In the genomic region with DNA sequence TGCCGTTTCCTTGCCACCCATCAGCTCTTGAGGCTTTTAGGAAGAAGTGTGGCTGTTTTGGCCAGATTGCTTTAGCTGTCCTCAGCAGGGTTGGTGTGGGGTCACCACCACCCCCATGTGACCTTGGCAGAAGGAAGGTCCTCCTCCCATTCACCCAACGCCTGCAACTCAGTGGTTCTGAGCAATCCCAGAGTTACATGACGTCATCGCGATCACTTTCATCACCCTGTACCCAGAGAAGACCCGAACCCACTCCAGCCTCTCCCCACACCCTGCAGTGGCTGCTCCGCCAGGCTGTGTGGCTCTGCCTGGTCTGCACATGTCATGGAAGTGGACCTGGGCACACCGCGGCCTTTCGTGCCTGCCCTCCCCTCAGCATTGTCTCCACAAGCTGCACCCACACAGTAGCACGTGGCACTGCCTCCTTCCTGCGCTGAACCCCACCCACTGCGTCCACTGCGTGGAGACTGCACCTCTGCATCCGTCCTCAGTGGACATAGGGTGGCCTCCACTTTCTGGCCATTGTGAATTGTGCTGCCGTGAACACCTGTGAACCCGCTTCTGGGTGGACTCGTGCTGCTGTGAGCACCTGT, we compare ENCODE assay signal across 15 cellular contexts. TPM values are rescaled to one million over a fixed set of nuclear protein-coding genes. Genes with fewer than 3 reads are reported as not detected.
DNase-seq lines count a peak whose midpoint lies in the region; ATAC-seq, FAIRE-seq and TF ChIP-seq lines count a peak whose summit lies in the region.
"Had no signal": no experiment of that assay in that cellular context is flagged by ENCODE, and none has a peak within 500 bp of the region (broad histone marks: within the 10 kb centered on the region; RNA-seq: fewer than 3 reads in every experiment).

No MANE protein-coding gene starts in this region.

- H3K4me3 ChIP-seq in IMR-90 (ENCODE audit: insufficient read depth, low read depth, low read length) (no peak overlapping the region), GM12878 (no peak overlapping the region), endodermal cell (ENCODE audit: low read length) (no peak overlapping the region), neural progenitor cell (no peak overlapping the region)
- H3K4me3 ChIP-seq: A549 had no signal

- no peak overlapping the region for H3K4me3 Mint-ChIP-seq in endodermal cell
- H3K4me3 Mint-ChIP-seq in neural progenitor cell, result peak overlapping the region; percentile 41
- H3K4me3 Mint-ChIP-seq: CD4-positive, alpha-beta memory T cell had no signal

- no peak overlapping the region for H2AK9ac ChIP-seq in IMR-90 (replicated peaks; ENCODE audit: low read depth, low read length, poor library complexity)

- no peak overlapping the region for H2BK120ac ChIP-seq in IMR-90 (ENCODE audit: low read depth, low read length)

- in situ Hi-C loops in IMR-90 (cut with MboI; ENCODE audit: low sequenced_read_pairs), result loop anchor here (25.0 kb wide), 1 partner anchor 359 kb away; a partner anchor contains a TSS
- in situ Hi-C loops in GM12878 (cut with MboI), result no loop called here

- no peak overlapping the region for H3K27ac ChIP-seq in IMR-90 (ENCODE audit: insufficient read depth, low read length)
- H3K27ac ChIP-seq in GM12878 (ENCODE audit: control insufficient read depth, insufficient read depth), result no peak overlapping the region
- no peak overlapping the region for H3K27ac ChIP-seq in endodermal cell (ENCODE audit: low read depth, low read length)
- no peak overlapping the region for H3K27ac ChIP-seq in neural progenitor cell
- H3K27ac ChIP-seq: A549, C4-2B had no signal

- no peak overlapping the region for H4K8ac ChIP-seq in IMR-90 (ENCODE audit: low read depth in 2 of 2, low read length in 2 of 2)

- H3K9me3 Mint-ChIP-seq in endodermal cell (no peaks in the 10 kb centered on the region), neural progenitor cell (no peaks in the 10 kb centered on the region)
- H3K9me3 Mint-ChIP-seq: CD4-positive, alpha-beta memory T cell had no signal

- H3K4me2 ChIP-seq in IMR-90 (ENCODE audit: low read depth, low read length) (no peak overlapping the region), GM12878 (ENCODE audit: control insufficient read depth, insufficient read depth) (no peak overlapping the region), neural progenitor cell (no peak overlapping the region)
- H3K4me2 ChIP-seq: A549 had no signal

- no peak overlapping the region for H2BK15ac ChIP-seq in IMR-90 (ENCODE audit: low read depth, low read length)

- no peak overlapping the region for H2BK20ac ChIP-seq in IMR-90 (ENCODE audit: low read depth, low read length)

- no peak overlapping the region for H3K56ac ChIP-seq in IMR-90 (ENCODE audit: extremely low read depth, insufficient read depth, low read length)

- no peak overlapping the region for H3K14ac ChIP-seq in IMR-90 (replicated peaks; ENCODE audit: low read depth, low read length)

- H3K4me1 Mint-ChIP-seq in endodermal cell (no peaks in the 10 kb centered on the region), neural progenitor cell (peaks cover 10% of the 10 kb centered on the region)

- WGBS in IMR-90 (ENCODE audit: extremely low coverage in 2 of 2, insufficient read length in 1 of 2), 2 experiments, result 93% methylated on average over 12 of the region's 18 CpGs; no CpG with 5 or more reads in 1 of the 2 experiments
- 77% methylated on average over 18 of the region's 18 CpGs for WGBS in GM12878 (ENCODE audit: insufficient coverage, insufficient replicate concordance, low lambda C conversion rate, missing lambda C conversion rate)
- WGBS in endodermal cell (ENCODE audit: insufficient coverage in 1 of 2, insufficient read length in 1 of 2), 2 experiments, result 95 to 98% methylated on average over 15 to 18 of the region's 18 CpGs

- H4K5ac ChIP-seq in IMR-90 (ENCODE audit: low read depth, low read length), result no peak overlapping the region

- H3K4me1 ChIP-seq in IMR-90 (ENCODE audit: control insufficient read depth, insufficient read depth, low read length), result no peaks in the 10 kb centered on the region
- H3K4me1 ChIP-seq in GM12878 (ENCODE audit: control insufficient read depth, insufficient read depth, low read length), result no peaks in the 10 kb centered on the region
- H3K4me1 ChIP-seq in endodermal cell (ENCODE audit: control insufficient read depth, insufficient read depth, low read length), result no peaks in the 10 kb centered on the region
- H3K4me1 ChIP-seq in neural progenitor cell, result no peaks in the 10 kb centered on the region
- H3K4me1 ChIP-seq: A549, BE2C had no signal

- no peak overlapping the region for H3K18ac ChIP-seq in IMR-90 (ENCODE audit: low read depth, low read length)

- CTCF ChIA-PET in IMR-90 (lab: Yijun Ruan, JAX), result no interaction called here
- CTCF ChIA-PET in GM12878 (lab: Yijun Ruan, JAX), result no interaction called here

- H3K79me1 ChIP-seq in IMR-90 (ENCODE audit: low read depth in 1 of 2, low read length in 2 of 2), result no peaks in the 10 kb centered on the region

- H2AFZ ChIP-seq in IMR-90 (replicated peaks; ENCODE audit: low read length, poor library complexity), result peak overlapping the region; percentile 49
- H2AFZ ChIP-seq in GM12878 (ENCODE audit: control insufficient read depth, low read depth, low read length), result no peak overlapping the region
- no peak overlapping the region for H2AFZ ChIP-seq in neural progenitor cell (replicated peaks)

- RAD21 ChIA-PET in GM12878 (lab: Charles Lee; ENCODE audit: unreplicated experiment), result no interaction called here

- DNase-seq in IMR-90, result no peak
- DNase-seq in GM12878 (ENCODE audit: low read depth, low spot score), result no peak
- no peak for DNase-seq in endodermal cell
- no peak for DNase-seq in neural progenitor cell (ENCODE audit: low spot score)
- no peak for DNase-seq in mesenteric fat pad (ENCODE audit: low spot score)
- DNase-seq in anterior cingulate cortex (lab: John Stamatoyannopoulos, UW), result no peak
- DNase-seq: BE2C; CD4-positive, alpha-beta memory T cell; DMS79; GOT3 had no signal

- no peaks in the 10 kb centered on the region for H4K20me1 ChIP-seq in IMR-90 (ENCODE audit: insufficient read depth, low read length)
- no peaks in the 10 kb centered on the region for H4K20me1 ChIP-seq in GM12878 (ENCODE audit: control insufficient read depth, insufficient read depth)
- no peaks in the 10 kb centered on the region for H4K20me1 ChIP-seq in neural progenitor cell (ENCODE audit: low read depth)

- no peak overlapping the region for H3K23ac ChIP-seq in IMR-90 (ENCODE audit: low read depth, low read length)

- H3K9me3 ChIP-seq in IMR-90 (ENCODE audit: control insufficient read depth, insufficient read depth, low read length) (no peaks in the 10 kb centered on the region), GM12878 (replicated peaks; ENCODE audit: control insufficient read depth, insufficient read depth, low read length) (no peaks in the 10 kb centered on the region), endodermal cell (ENCODE audit: control insufficient read depth, low read length) (no peaks in the 10 kb centered on the region), neural progenitor cell (ENCODE audit: low read depth) (no peaks in the 10 kb centered on the region)
- H3K9me3 ChIP-seq: A549, BE2C had no signal

- no peak overlapping the region for H2BK5ac ChIP-seq in IMR-90 (ENCODE audit: low read depth, low read length, poor library complexity, severe bottlenecking)

- no peak overlapping the region for H2AK5ac ChIP-seq in IMR-90 (ENCODE audit: low read depth, low read length)

- H3F3A ChIP-seq in neural progenitor cell (ENCODE audit: low read depth), result peaks cover 3% of the 10 kb centered on the region

- H3K9me1 ChIP-seq in IMR-90 (ENCODE audit: insufficient read depth, low read length), result no peaks in the 10 kb centered on the region

- TF ChIP-seq POLR2A in IMR-90 (IDR thresholded peaks at IDR 0.05; ENCODE audit: low read depth, low read length), result no peak
- no peak for TF ChIP-seq POLR2A in GM12878 (IDR thresholded peaks at IDR 0.05; ENCODE audit: low read depth, low read length)

- H3K36me3 Mint-ChIP-seq in endodermal cell (ENCODE audit: low read depth) (peaks cover 53% of the 10 kb centered on the region), neural progenitor cell (peaks cover 3% of the 10 kb centered on the region)

- POLR2A ChIA-PET in IMR-90 (lab: Charles Lee; ENCODE audit: unreplicated experiment) (no interaction called here), GM12878 (lab: Charles Lee) (no interaction called here)

- no peak overlapping the region for H3K4ac ChIP-seq in IMR-90 (ENCODE audit: low read depth, low read length)

- no peaks in the 10 kb centered on the region for H3K27me3 Mint-ChIP-seq in endodermal cell (ENCODE audit: insufficient read depth)
- peaks cover 14% of the 10 kb centered on the region for H3K27me3 Mint-ChIP-seq in neural progenitor cell (ENCODE audit: insufficient read depth, low read depth)
- H3K27me3 Mint-ChIP-seq: CD4-positive, alpha-beta memory T cell had no signal

- FAIRE-seq in GM12878 (lab: Jason Lieb, UNC), result no peak
- FAIRE-seq: A549, GM12891 had no signal

- dilution Hi-C loops in IMR-90 (cut with HindIII; ENCODE audit: low sequenced_read_pairs, unreplicated experiment), result no loop called here

- intact Hi-C loops in IMR-90 (cut with micrococcal nuclease) (no loop called here), GM12878 (cut with micrococcal nuclease; ENCODE audit: unreplicated experiment) (no loop called here)

- H3K27me3 ChIP-seq in IMR-90 (ENCODE audit: control insufficient read depth, insufficient read depth, low read length) (no peaks in the 10 kb centered on the region), GM12878 (replicated peaks in 1 of 2; ENCODE audit: control insufficient read depth in 2 of 2, insufficient read depth in 2 of 2, low read length in 1 of 2) (no peaks in the 10 kb centered on the region), endodermal cell (ENCODE audit: control insufficient read depth, insufficient read depth, low read length, poor library complexity, severe bottlenecking) (no peaks in the 10 kb centered on the region), neural progenitor cell (no peaks in the 10 kb centered on the region)
- H3K27me3 ChIP-seq: BE2C had no signal

- SMC1A ChIA-PET in GM12878 (lab: Charles Lee; ENCODE audit: uncharacterized antibody, unreplicated experiment), result no interaction called here

- H3K27ac Mint-ChIP-seq in endodermal cell, result peak overlapping the region; percentile 75
- H3K27ac Mint-ChIP-seq in neural progenitor cell, result peak overlapping the region; percentile 37

- no peak for TF ChIP-seq CTCF in IMR-90 (conservative IDR thresholded peaks at IDR 0.05; ENCODE audit: low read depth, low read length)
- TF ChIP-seq CTCF in GM12878 (IDR thresholded peaks at IDR 0.05 in 2 of 3, conservative IDR thresholded peaks at IDR 0.05 in 1 of 3; ENCODE audit: control insufficient read depth in 2 of 3, extremely low read depth in 1 of 3, insufficient read depth in 1 of 3, low read depth in 3 of 3, low read length in 3 of 3), result no peak
- TF ChIP-seq CTCF in endodermal cell (conservative IDR thresholded peaks at IDR 0.05), result no peak
- no peak for TF ChIP-seq CTCF in neural progenitor cell (IDR thresholded peaks at IDR 0.05)

- no peaks in the 10 kb centered on the region for H3K36me3 ChIP-seq in IMR-90 (ENCODE audit: control insufficient read depth, insufficient read depth, low read length)
- no peaks in the 10 kb centered on the region for H3K36me3 ChIP-seq in GM12878 (ENCODE audit: control insufficient read depth in 2 of 2, insufficient read depth in 2 of 2, low read length in 1 of 2)
- peaks cover 17% of the 10 kb centered on the region for H3K36me3 ChIP-seq in endodermal cell (ENCODE audit: control insufficient read depth, insufficient read depth, low read length)
- no peaks in the 10 kb centered on the region for H3K36me3 ChIP-seq in neural progenitor cell
- H3K36me3 ChIP-seq: BE2C had no signal

- no peak for TF ChIP-seq EP300 in GM12878 (IDR thresholded peaks at IDR 0.05; ENCODE audit: borderline replicate concordance in 1 of 2, control insufficient read depth in 1 of 2, low read depth in 2 of 2, low read length in 2 of 2)

- H3K79me2 ChIP-seq in GM12878 (ENCODE audit: control insufficient read depth, insufficient read depth, low read length) (no peaks in the 10 kb centered on the region), neural progenitor cell (ENCODE audit: low read depth) (no peaks in the 10 kb centered on the region)

- TF ChIP-seq RAD21 in IMR-90 (IDR thresholded peaks at IDR 0.05; ENCODE audit: low read length) (no peak), GM12878 (IDR thresholded peaks at IDR 0.05; ENCODE audit: insufficient read depth, low read depth, low read length) (no peak)

- BruUV-seq in IMR-90 (replicated peaks; lab: Mats Ljungman, UMichigan) (no TSS peak), GM12878 (replicated peaks; lab: Mats Ljungman, UMichigan) (no TSS peak)

- no peak overlapping the region for H3K9ac ChIP-seq in IMR-90 (ENCODE audit: low read depth, low read length)
- no peak overlapping the region for H3K9ac ChIP-seq in GM12878 (ENCODE audit: control insufficient read depth, insufficient read depth, low read length)
- H3K9ac ChIP-seq in endodermal cell (ENCODE audit: extremely low read depth, low read length, poor library complexity, severe bottlenecking), result no peak overlapping the region
- H3K9ac ChIP-seq in neural progenitor cell, result no peak overlapping the region

- H4K91ac ChIP-seq in IMR-90 (ENCODE audit: insufficient read depth, low read depth, low read length), result no peak overlapping the region

- ATAC-seq in IMR-90 (ENCODE audit: low read depth) (no peak), GM12878 (no peak), HG02763 (IDR thresholded peaks at IDR 0.05; ENCODE audit: unreplicated experiment) (no peak)
- ATAC-seq: A549, HCT116 had no signal

RNA-seq across cellular contexts. Expression of a gene that starts 16.5 kb away (rescaled TPM):
- 6.5 and 7.5 TPM in 2 replicates for total RNA-seq in IMR-90 (2012; rRNA removed)
- polyA plus RNA-seq in IMR-90 (2012; rRNA removed), result 31.5 and 36.8 TPM in 2 replicates
- 58.8 and 75.0 TPM in 2 replicates for polyA plus RNA-seq in IMR-90 (2012; cell fraction: cytosol; rRNA removed)
- 59.9 and 123 TPM in 2 replicates for polyA plus RNA-seq in IMR-90 (2012; cell fraction: nucleus; rRNA removed; ENCODE audit: low replicate concordance)
- 13.3 and 16.5 TPM in 2 replicates for total RNA-seq in GM12878 (2013; cell fraction: nucleolus; rRNA removed)
- total RNA-seq in GM12878 (2014; rRNA removed), result 32.5 and 34.7 TPM in 2 replicates
- 3.6 and 4.4 TPM in 2 replicates for total RNA-seq in GM12878 (2014; rRNA removed; fragmentation: Illumina TruSeq; extraction: Trizol)
- total RNA-seq in GM12878 (2021), result 68.5 and 71.2 TPM in 2 replicates
- 7.1 TPM for polyA plus RNA-seq in GM12878 (2011; ENCODE audit: low read depth)
- 2.6 and 7.0 TPM in 2 replicates for polyA plus RNA-seq in GM12878 (2011; rRNA removed)
- polyA plus RNA-seq in GM12878 (2011; cell fraction: cytosol; rRNA removed), result 13.0 and 30.7 TPM in 2 replicates
- polyA plus RNA-seq in GM12878 (2011; cell fraction: nucleus; rRNA removed), result 20.8 and 30.9 TPM in 2 replicates
- polyA plus RNA-seq in GM12878 (2012), result 26.3 and 32.4 TPM in 2 replicates
- polyA plus RNA-seq in GM12878 (2014; fragmentation: Illumina TruSeq; extraction: Trizol), result 0.43 and 2.6 TPM in 2 replicates
- polyA plus RNA-seq in GM12878 (2014; fragmentation: Nextera tagmentation; extraction: Ambion mirVana), result 1 to 10 TPM in 1 of 2 experiments, under 1 TPM in 1; 0.79 to 1.2 TPM
- 89.9 and 91.8 TPM in 2 replicates for polyA plus RNA-seq in GM12878 (2014; rRNA removed)
- polyA plus RNA-seq in GM12878 (2016; fragmentation: Nextera tagmentation; extraction: Ambion mirVana), result 10 to 100 TPM; 57.2 to 60.2 TPM
- 1.5 and 4.7 TPM in 2 replicates for polyA minus RNA-seq in GM12878 (2011; rRNA and poly(A)+ RNA removed)
- polyA minus RNA-seq in GM12878 (2011; cell fraction: cytosol; rRNA and poly(A)+ RNA removed), result 3.3 and 9.1 TPM in 2 replicates
- polyA minus RNA-seq in GM12878 (2011; cell fraction: nucleus; rRNA and poly(A)+ RNA removed), result 5.6 and 10.3 TPM in 2 replicates
- 100 to 1,000 TPM; 126 to 154 TPM for total RNA-seq in endodermal cell
- 91.8 TPM for polyA plus RNA-seq in endodermal cell (2013, experiment 1 of 2)
- polyA plus RNA-seq in endodermal cell (2013, experiment 2 of 2), result 88.9 TPM
- total RNA-seq in neural progenitor cell (ENCODE audit: low replicate concordance), result 11.3 and 68.2 TPM in 2 replicates
- 42.6 TPM for total RNA-seq in mesenteric fat pad

RNA-seq across cellular contexts. Expression of a gene that starts 50.1 kb away (rescaled TPM):
- 2.3 and 3.9 TPM in 2 replicates for total RNA-seq in IMR-90 (2012; rRNA removed)
- polyA plus RNA-seq in IMR-90 (2012; rRNA removed), result 20.1 and 20.8 TPM in 2 replicates
- polyA plus RNA-seq in IMR-90 (2012; cell fraction: cytosol; rRNA removed), result 13.7 and 20.7 TPM in 2 replicates
- polyA plus RNA-seq in IMR-90 (2012; cell fraction: nucleus; rRNA removed; ENCODE audit: low replicate concordance), result 42.1 and 52.9 TPM in 2 replicates
- total RNA-seq in GM12878 (2013; cell fraction: nucleolus; rRNA removed), result 11.9 and 13.5 TPM in 2 replicates
- total RNA-seq in GM12878 (2014; rRNA removed), result 2.1 and 3.2 TPM in 2 replicates
- 0.54 and 0.55 TPM in 2 replicates for total RNA-seq in GM12878 (2014; rRNA removed; fragmentation: Illumina TruSeq; extraction: Trizol)
- total RNA-seq in GM12878 (2021), result 11.6 and 14.9 TPM in 2 replicates
- 1.7 TPM for polyA plus RNA-seq in GM12878 (2011; ENCODE audit: low read depth)
- 0.99 and 1.4 TPM in 2 replicates for polyA plus RNA-seq in GM12878 (2011; rRNA removed)
- 1.7 and 2.1 TPM in 2 replicates for polyA plus RNA-seq in GM12878 (2011; cell fraction: cytosol; rRNA removed)
- polyA plus RNA-seq in GM12878 (2011; cell fraction: nucleus; rRNA removed), result 4.9 and 8.7 TPM in 2 replicates
- polyA plus RNA-seq in GM12878 (2012), result 4.4 and 4.7 TPM in 2 replicates
- 2.4 and 3.8 TPM in 2 replicates for polyA plus RNA-seq in GM12878 (2014; fragmentation: Illumina TruSeq; extraction: Trizol)
- polyA plus RNA-seq in GM12878 (2014; fragmentation: Nextera tagmentation; extraction: Ambion mirVana), result under 1 TPM; 0.03 to 0.07 TPM
- polyA plus RNA-seq in GM12878 (2014; rRNA removed), result 4.8 and 5.2 TPM in 2 replicates
- under 1 TPM; 0.18 to 0.54 TPM for polyA plus RNA-seq in GM12878 (2016; fragmentation: Nextera tagmentation; extraction: Ambion mirVana)
- polyA minus RNA-seq in GM12878 (2011; rRNA and poly(A)+ RNA removed), result 1.0 and 2.2 TPM in 2 replicates
- polyA minus RNA-seq in GM12878 (2011; cell fraction: cytosol; rRNA and poly(A)+ RNA removed), result 2.9 and 3.6 TPM in 2 replicates
- 3.9 and 4.3 TPM in 2 replicates for polyA minus RNA-seq in GM12878 (2011; cell fraction: nucleus; rRNA and poly(A)+ RNA removed)
- total RNA-seq in endodermal cell, result 10 to 100 TPM; 65.4 to 79.2 TPM
- polyA plus RNA-seq in endodermal cell (2013, experiment 1 of 2), result 39.9 TPM
- polyA plus RNA-seq in endodermal cell (2013, experiment 2 of 2), result 37.7 TPM
- total RNA-seq in neural progenitor cell (ENCODE audit: low replicate concordance), result 7.4 and 15.7 TPM in 2 replicates
- 101 TPM for total RNA-seq in mesenteric fat pad
